8 cellular contexts compared by ENCODE assay signal in the genomic region with DNA sequence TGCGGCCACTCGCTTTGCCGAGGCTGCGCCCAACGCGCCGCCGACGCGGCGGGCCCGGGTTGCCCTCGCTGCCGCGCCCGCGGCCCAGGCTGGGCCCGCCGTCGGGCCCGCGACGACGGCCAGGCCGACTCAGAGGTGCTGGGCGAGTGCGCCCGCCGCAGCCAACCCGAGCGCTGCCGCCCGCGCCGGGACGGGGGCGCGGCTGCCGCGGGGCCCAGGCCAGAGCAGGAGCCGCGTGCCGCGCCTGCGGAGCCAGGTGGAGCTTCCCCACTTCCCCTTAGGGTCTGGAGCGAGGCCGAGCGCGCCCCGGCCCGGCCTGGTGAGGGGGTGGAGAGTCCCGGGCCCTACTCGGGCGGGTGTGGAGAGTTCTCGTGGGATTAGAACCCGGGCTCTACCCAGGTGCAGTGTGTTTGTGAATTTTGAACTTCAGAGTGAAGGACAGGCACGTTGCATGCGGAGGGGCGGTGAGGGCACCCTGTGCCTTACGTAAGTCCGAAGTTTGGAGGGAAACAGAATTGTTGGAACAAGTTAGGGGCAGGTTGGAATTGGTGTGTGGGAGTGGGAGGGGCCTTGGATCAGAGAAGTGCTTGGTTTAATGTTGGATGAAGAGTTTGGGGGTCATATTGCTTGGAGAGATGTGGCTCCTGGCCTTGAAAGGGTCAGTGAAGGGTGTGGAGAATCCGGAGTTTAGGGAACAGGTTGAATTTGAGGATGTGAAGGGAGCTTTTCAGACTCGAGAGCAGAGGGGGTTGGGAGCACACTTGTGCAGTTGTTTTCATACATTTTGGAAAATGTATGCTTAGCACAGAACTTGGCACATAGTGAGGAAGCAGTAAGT. TPM values are rescaled to one million over a fixed set of nuclear protein-coding genes. Genes with fewer than 3 reads are reported as not detected.
DNase-seq lines count a peak whose midpoint lies in the region; ATAC-seq and TF ChIP-seq lines count a peak whose summit lies in the region.

No MANE protein-coding gene starts in this region.

- no peaks in the 10 kb centered on the region for H3K27me3 ChIP-seq in ovary

- no peaks in the 10 kb centered on the region for H3K9me3 ChIP-seq in ovary

- DNase-seq in COLO668 (lab: John Stamatoyannopoulos, UW; ENCODE audit: unreplicated experiment) (peak; percentile 61), head of caudate nucleus (peak in 32 of 42 donors; percentile 11 to 65 (median 42)), ovary (peak; percentile 43 to 72 (median 55)), mesenteric fat pad (ENCODE audit: low spot score) (no peak)
- DNase-seq in activated naive CD4-positive, alpha-beta T cell treated with Interleukin-2 at 50 U/mL for 16 hours = peak; percentile 60

- H3K36me3 ChIP-seq in ovary = no peaks in the 10 kb centered on the region

- intact Hi-C loops in head of caudate nucleus (cut with DNase I) (no loop called here), ovary (cut with DNase I) (loop anchor here in 1 of 4 donors (10.0 kb wide), 1 partner anchor 1415 kb away; no protein-coding TSS in a partner anchor)

- peaks cover 5% of the 10 kb centered on the region for H3K4me1 ChIP-seq in ovary (ENCODE audit: insufficient read depth)

- no peak for TF ChIP-seq CTCF in ovary (IDR thresholded peaks at IDR 0.05)

- 0 to 1% (median 0%) methylated on average over 20 to 63 of the region's 63 CpGs for WGBS in ovary, 3 donors

- TF ChIP-seq POLR2A in Raji (IDR thresholded peaks at IDR 0.05; ENCODE audit: insufficient read depth, low read depth, low read length) = peak; percentile 48; the same call in 1 of the 2 replicates
- TF ChIP-seq POLR2A in ovary (IDR thresholded peaks at IDR 0.05) = no peak

- peak overlapping the region; percentile 90 for H3K4me3 ChIP-seq in ovary

- H3K27ac ChIP-seq in ovary = peak overlapping the region; percentile 94 to 98

- no peak for TF ChIP-seq EP300 in ovary (IDR thresholded peaks at IDR 0.05)

- ATAC-seq in GM19328 (IDR thresholded peaks at IDR 0.05; ENCODE audit: unreplicated experiment) = peak; percentile 36
- ATAC-seq in HG03439 (IDR thresholded peaks at IDR 0.05; ENCODE audit: unreplicated experiment) = peak; percentile 63

RNA-seq across cellular contexts. Expression of a gene that starts 0.7 kb away (rescaled TPM):
- total RNA-seq in ovary = 10 to 100 TPM; 19.0 to 26.1 (median 23.0) TPM
- polyA plus RNA-seq in ovary = 10 to 100 TPM in 1 of 2 donors, 1 to 10 TPM in 1; 7.1 to 10.5 TPM
- 13.6 TPM for total RNA-seq in mesenteric fat pad

RNA-seq across cellular contexts. Expression of a gene that starts 18.1 kb away (rescaled TPM):
- total RNA-seq in ovary (10 to 100 TPM in 1 of 7 donors, 1 to 10 TPM in 2, not detected in 4; 1.9 to 12.3 (median 2.7) TPM), mesenteric fat pad (0.67 TPM)
- 1 to 10 TPM in 1 of 2 donors, under 1 TPM in 1; 0.22 to 5.1 TPM for polyA plus RNA-seq in ovary
